ENCODE assay signal across 28 cellular contexts in the genomic region with DNA sequence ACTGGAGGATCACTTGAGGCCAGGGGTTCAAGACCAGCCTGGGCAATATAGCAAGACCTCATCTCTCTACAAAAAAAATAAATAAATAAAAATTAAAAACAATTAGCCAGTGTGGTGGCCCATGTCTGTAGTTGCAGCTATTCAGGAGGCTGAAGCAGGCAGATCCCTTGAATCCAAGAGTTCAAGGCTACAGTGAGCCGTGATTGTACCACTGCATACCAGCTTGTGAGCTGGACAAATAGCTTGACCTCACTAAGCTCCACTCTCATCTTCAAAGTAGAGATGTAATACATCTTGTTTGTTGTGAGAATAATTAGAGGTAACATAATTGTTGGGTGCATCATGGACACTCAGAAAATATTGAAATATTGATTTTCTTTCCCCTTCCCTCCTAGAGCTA.
"Had no signal": no experiment of that assay in that cellular context is flagged by ENCODE, and none has a peak within 500 bp of the region (broad histone marks: within the 10 kb centered on the region; RNA-seq: fewer than 3 reads in every experiment).

No MANE protein-coding gene starts in this region.

- DNase-seq: colonic mucosa; cortex of kidney; dermis blood vessel endothelial cell; dorsolateral prefrontal cortex; effector CD4-positive, alpha-beta T cell; effector CD8-positive, alpha-beta T cell; effector memory CD4-positive, alpha-beta T cell; effector memory CD8-positive, alpha-beta T cell; endodermal cell; erythroblast; esophagus squamous epithelium; foreskin fibroblast; foreskin keratinocyte; foreskin melanocyte; gastrocnemius medialis; glutamatergic neuron; head of caudate nucleus; heart left ventricle; heart right ventricle had no signal

- H3K4me3 ChIP-seq: colonic mucosa, coronary artery, esophagus muscularis mucosa, esophagus squamous epithelium, gastrocnemius medialis, gastroesophageal sphincter, heart left ventricle, heart right ventricle had no signal

- FAIRE-seq: colon, endometrium, endothelial cell of umbilical vein, frontal cortex had no signal

- ATAC-seq: effector memory CD8-positive, alpha-beta T cell; esophagus mucosa; foreskin keratinocyte; gastrocnemius medialis; gastroesophageal sphincter had no signal

- H3K36me3 ChIP-seq: colonic mucosa, esophagus muscularis mucosa, esophagus squamous epithelium, gastrocnemius medialis, gastroesophageal sphincter, heart left ventricle, heart right ventricle had no signal

- H3K9me3 ChIP-seq: colonic mucosa, esophagus muscularis mucosa, esophagus squamous epithelium, gastrocnemius medialis, gastroesophageal sphincter, heart left ventricle, heart right ventricle had no signal

- H3K4me1 ChIP-seq: colonic mucosa, esophagus squamous epithelium, foreskin keratinocyte, gastroesophageal sphincter had no signal

- H3K27me3 ChIP-seq: colonic mucosa, dorsolateral prefrontal cortex, esophagus muscularis mucosa, gastrocnemius medialis, gastroesophageal sphincter, heart left ventricle, heart right ventricle had no signal

- H3K27ac ChIP-seq: colonic mucosa, coronary artery, epithelial cell of prostate, esophagus muscularis mucosa, esophagus squamous epithelium, foreskin keratinocyte, gastroesophageal sphincter, heart left ventricle, heart right ventricle had no signal
